ENCODE assay signal across 8 cellular contexts in the genomic region with DNA sequence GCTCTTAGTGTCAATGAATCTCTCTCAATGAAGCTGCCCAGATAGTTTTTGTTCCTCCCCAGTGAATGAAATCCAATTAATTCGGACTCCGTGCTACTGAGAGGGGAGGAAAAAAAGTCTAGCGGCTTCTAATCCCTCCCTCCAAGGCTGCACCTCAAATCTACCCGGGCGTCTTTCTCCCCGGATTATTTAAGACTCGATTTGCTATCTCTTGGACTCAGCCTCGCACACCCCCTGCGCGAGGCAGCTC. TPM values are rescaled to one million over a fixed set of nuclear protein-coding genes. Genes with fewer than 3 reads are reported as not detected.
A peak's percentile ranks its signal among the peaks of the same experiment; 100 is the strongest.
DNase-seq lines count a peak whose midpoint lies in the region; ATAC-seq lines count a peak whose summit lies in the region.

No MANE protein-coding gene starts in this region.

- H3K4me3 ChIP-seq in BLaER1 treated with 17β-estradiol and CSF1 and Interleukin-3, amounts not matched to agents 10 nM and 100 nM, result peak overlapping the region; percentile 80 to 99 (median 96)

- no peaks in the 10 kb centered on the region for H3K9me3 Mint-ChIP-seq in IgD-negative memory B cell
- no peaks in the 10 kb centered on the region for H3K9me3 Mint-ChIP-seq in natural killer cell treated with Interleukin-12 subunit alpha and Interleukin-12 subunit beta and Interleukin-15 and Interleukin-18, amount 100 ng/mL, for 72 hours

- no peaks in the 10 kb centered on the region for H3K27me3 ChIP-seq in BLaER1 treated with 17β-estradiol and CSF1 and Interleukin-3, amounts not matched to agents 10 nM and 100 nM

- no peak for ATAC-seq in natural killer cell treated with Interleukin-12 subunit alpha and Interleukin-12 subunit beta and Interleukin-15 and Interleukin-18, amount 100 ng/mL, for 72 hours
- no peak for ATAC-seq in HG02678 (IDR thresholded peaks at IDR 0.05; ENCODE audit: unreplicated experiment)

- intact Hi-C loops in posterior vena cava (cut with DNase I), result loop anchor here (5.0 to 10.0 kb wide), 4 partner anchors 100 to 190 kb away; a partner anchor contains a TSS

- peak overlapping the region; percentile 97 to 99 (median 98) for H3K27ac ChIP-seq in BLaER1 treated with 17β-estradiol and CSF1 and Interleukin-3, amounts not matched to agents 10 nM and 100 nM
- H3K27ac ChIP-seq in cingulate gyrus (ENCODE audit: low read depth, low read length), result peak overlapping the region; percentile 87

- peaks cover 0 to 18% (median 5%) of the 10 kb centered on the region in 11 experiments; a peak in 6 of 22 replicates for H3K9me3 ChIP-seq in BLaER1 treated with 17β-estradiol and CSF1 and Interleukin-3, amounts not matched to agents 10 nM and 100 nM (replicated peaks in 1 of 11)

- DNase-seq in natural killer cell treated with Interleukin-12 subunit alpha and Interleukin-12 subunit beta and Interleukin-15 and Interleukin-18, amount 100 ng/mL, for 72 hours (ENCODE audit: low spot score), result peak; percentile 65
- DNase-seq in posterior vena cava (ENCODE audit: low spot score), result no peak
- no peak for DNase-seq in NCI-H187 treated with DMSO at 0.1 percent for 48 hours (lab: John Stamatoyannopoulos, UW)
- no peak for DNase-seq in superior temporal gyrus (ENCODE audit: extremely low spot score)

- peak overlapping the region; percentile 73 to 96 (median 95) for H3K27ac Mint-ChIP-seq in IgD-negative memory B cell
- peak overlapping the region; percentile 75 to 90 for H3K27ac Mint-ChIP-seq in natural killer cell treated with Interleukin-12 subunit alpha and Interleukin-12 subunit beta and Interleukin-15 and Interleukin-18, amount 100 ng/mL, for 72 hours

- H3K4me2 ChIP-seq in BLaER1 treated with 17β-estradiol and CSF1 and Interleukin-3, amounts not matched to agents 10 nM and 100 nM, result peak overlapping the region in 8 of 11 experiments; percentile 29 to 96 (median 65); a peak in 15 of 22 replicates

- H3K4me1 Mint-ChIP-seq in IgD-negative memory B cell, result peaks cover 29 to 52% (median 52%) of the 10 kb centered on the region in 3 donors
- peaks cover 57 to 65% of the 10 kb centered on the region in 2 donors for H3K4me1 Mint-ChIP-seq in natural killer cell treated with Interleukin-12 subunit alpha and Interleukin-12 subunit beta and Interleukin-15 and Interleukin-18, amount 100 ng/mL, for 72 hours (ENCODE audit: low read depth in 2 of 2)

- H4K20me1 ChIP-seq in BLaER1 treated with 17β-estradiol and CSF1 and Interleukin-3, amounts not matched to agents 10 nM and 100 nM, result peaks cover 27 to 46% (median 40%) of the 10 kb centered on the region in 11 experiments; a peak in 21 of 22 replicates

- no peaks in the 10 kb centered on the region for H3K36me3 Mint-ChIP-seq in IgD-negative memory B cell
- peaks cover 25% of the 10 kb centered on the region for H3K36me3 Mint-ChIP-seq in natural killer cell treated with Interleukin-12 subunit alpha and Interleukin-12 subunit beta and Interleukin-15 and Interleukin-18, amount 100 ng/mL, for 72 hours

- H3K27me3 Mint-ChIP-seq in IgD-negative memory B cell, result peaks cover 1% of the 10 kb centered on the region
- no peaks in the 10 kb centered on the region for H3K27me3 Mint-ChIP-seq in natural killer cell treated with Interleukin-12 subunit alpha and Interleukin-12 subunit beta and Interleukin-15 and Interleukin-18, amount 100 ng/mL, for 72 hours

- H3K4me1 ChIP-seq in BLaER1 treated with 17β-estradiol and CSF1 and Interleukin-3, amounts not matched to agents 10 nM and 100 nM, result peaks cover 23 to 66% (median 34%) of the 10 kb centered on the region in 10 experiments

- H3K4me3 Mint-ChIP-seq in IgD-negative memory B cell, result peak overlapping the region; percentile 85 to 99 (median 96)
- H3K4me3 Mint-ChIP-seq in natural killer cell treated with Interleukin-12 subunit alpha and Interleukin-12 subunit beta and Interleukin-15 and Interleukin-18, amount 100 ng/mL, for 72 hours, result peak overlapping the region; percentile 86

- peaks cover 35 to 48% (median 42%) of the 10 kb centered on the region in 11 experiments for H3K36me3 ChIP-seq in BLaER1 treated with 17β-estradiol and CSF1 and Interleukin-3, amounts not matched to agents 10 nM and 100 nM

- H3K9ac ChIP-seq in BLaER1 treated with 17β-estradiol and CSF1 and Interleukin-3, amounts not matched to agents 10 nM and 100 nM, result peak overlapping the region; percentile 92 to 100 (median 99)

RNA-seq across cellular contexts. Expression of a gene that starts 0.1 kb away (rescaled TPM):
- 7.7 TPM for polyA plus RNA-seq in IgD-negative memory B cell
- total RNA-seq in natural killer cell treated with Interleukin-12 subunit alpha and Interleukin-12 subunit beta and Interleukin-15 and Interleukin-18, amount 100 ng/mL, for 72 hours, result 10 to 100 TPM; 49.4 to 65.9 TPM
- 10 to 100 TPM; 42.2 to 49.6 TPM for total RNA-seq in posterior vena cava
